6 cellular contexts compared by ENCODE assay signal in the genomic region with DNA sequence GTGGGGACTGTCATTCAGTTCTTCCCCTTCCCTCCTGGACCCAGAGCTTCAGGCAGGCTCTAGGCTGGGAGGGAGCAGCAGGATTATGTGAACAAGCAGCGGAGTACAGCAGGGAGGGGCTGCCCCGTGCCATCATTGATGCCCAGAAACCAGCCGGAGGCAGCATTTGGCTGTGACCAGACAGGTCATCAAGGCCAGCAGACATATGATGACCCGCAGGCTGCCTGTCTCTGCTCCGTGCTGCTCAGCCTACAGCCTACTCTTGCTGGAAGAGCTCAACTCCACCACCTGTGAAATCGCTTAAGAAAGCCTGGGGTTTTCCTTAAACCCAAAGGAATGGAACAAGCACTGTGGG. TPM values are rescaled to one million over a fixed set of nuclear protein-coding genes. Genes with fewer than 3 reads are reported as not detected.
DNase-seq lines count a peak whose midpoint lies in the region; ATAC-seq lines count a peak whose summit lies in the region.
"Had no signal": no experiment of that assay in that cellular context is flagged by ENCODE, and none has a peak within 500 bp of the region (broad histone marks: within the 10 kb centered on the region; RNA-seq: fewer than 3 reads in every experiment).

No MANE protein-coding gene starts in this region.

- no peak for ATAC-seq in HG02642 (IDR thresholded peaks at IDR 0.05; ENCODE audit: poor library complexity, unreplicated experiment)

- H3K36me3 ChIP-seq in H7 (replicated peaks; ENCODE audit: control insufficient read depth, insufficient read depth, low read length), result peaks cover 29% of the 10 kb centered on the region

- 0 out of 2 replicates have a peak, but pooled peaks cover 2% of the 10 kb centered on the region for H3K27me3 ChIP-seq in H7 (ENCODE audit: control insufficient read depth, insufficient read depth, low read length)

- H3K4me3 ChIP-seq in H7 (ENCODE audit: insufficient read depth, low read depth, low read length), result no peak overlapping the region

- DNase-seq in H7, result peak; percentile 28
- DNase-seq: anterior cingulate cortex, NCI-H526, T-helper 9 cell had no signal

RNA-seq across cellular contexts. Expression of gene KLHL21, which starts 4.9 kb away (rescaled TPM):
- 35.0 and 41.1 TPM in 2 replicates for total RNA-seq in H7 (2014; rRNA removed; shearing (Covaris generic))

RNA-seq across cellular contexts. Expression of gene PHF13, which starts 15.8 kb away (rescaled TPM):
- total RNA-seq in H7 (2014; rRNA removed; shearing (Covaris generic)), result 36.6 and 44.5 TPM in 2 replicates

RNA-seq across cellular contexts. Expression of gene ZBTB48, which starts 18.0 kb away (rescaled TPM):
- total RNA-seq in H7 (2014; rRNA removed; shearing (Covaris generic)), result 40.3 and 40.4 TPM in 2 replicates

RNA-seq across cellular contexts. Expression of gene THAP3, which starts 26.9 kb away (rescaled TPM):
- 47.7 and 62.9 TPM in 2 replicates for total RNA-seq in H7 (2014; rRNA removed; shearing (Covaris generic))

RNA-seq across cellular contexts. Expression of gene TAS1R1, which starts 42.6 kb away (rescaled TPM):
- total RNA-seq in H7 (2014; rRNA removed; shearing (Covaris generic)), result 0.10 and 0.15 TPM in 2 replicates
- total RNA-seq: glomerular endothelial cell had no signal
